In the genomic region with DNA sequence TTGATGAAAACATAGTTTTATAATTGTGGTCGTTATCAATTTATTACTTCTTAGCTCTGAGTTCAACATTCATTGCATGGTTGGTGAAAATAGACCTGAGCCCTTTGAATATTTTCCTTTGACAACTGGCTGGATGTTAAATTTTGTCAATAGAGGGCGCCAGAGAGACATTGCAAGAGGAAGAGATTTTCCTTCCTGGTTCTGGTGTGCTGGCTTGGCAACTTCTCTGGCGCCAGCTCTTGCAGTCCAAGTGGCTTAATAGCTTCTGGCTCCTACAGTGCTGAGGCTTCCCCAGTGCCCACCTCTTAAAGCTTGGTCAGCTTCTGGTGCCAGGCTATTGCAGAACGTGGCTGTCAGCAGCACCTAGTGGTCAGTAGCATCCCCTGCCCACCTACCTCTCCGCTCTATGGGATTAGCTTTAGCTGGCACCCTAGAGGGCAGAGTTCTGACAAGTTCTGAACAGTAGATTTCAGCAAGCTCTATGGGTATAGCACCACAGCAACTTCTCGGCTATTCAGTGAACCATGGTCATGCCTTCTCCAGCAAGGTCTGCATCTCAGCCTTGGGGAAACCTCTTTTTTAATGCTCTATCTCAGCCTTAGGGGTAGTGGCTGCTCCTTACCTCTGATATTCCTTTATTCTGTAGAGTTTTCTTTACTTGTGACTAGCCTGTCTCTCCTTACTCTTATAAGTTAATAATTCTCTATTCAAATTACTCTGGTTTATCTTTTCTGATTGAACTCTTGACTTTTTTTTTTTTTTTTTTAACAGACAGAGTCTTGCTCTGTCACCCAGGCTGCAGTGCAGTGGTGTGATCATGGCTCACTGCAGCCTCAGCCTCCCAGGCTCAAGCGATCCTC, we compare ENCODE assay signal across 8 cellular contexts.
DNase-seq lines count a peak whose midpoint lies in the region; ATAC-seq and TF ChIP-seq lines count a peak whose summit lies in the region.

No MANE protein-coding gene starts in this region.

- TF ChIP-seq CTCF in GM12801 (IDR thresholded peaks at IDR 0.05; ENCODE audit: extremely low read depth, insufficient read length) (peak; percentile 85), choroid plexus epithelial cell (conservative IDR thresholded peaks at IDR 0.05; ENCODE audit: low read depth, low read length) (peak; percentile 86)

- peak; percentile 71 for ATAC-seq in HG03354 (IDR thresholded peaks at IDR 0.05; ENCODE audit: poor library complexity, severe bottlenecking, unreplicated experiment)

- DNase-seq in NCI-H524 (lab: John Stamatoyannopoulos, UW) (peak; percentile 76 to 83), choroid plexus epithelial cell (ENCODE audit: low read depth) (peak; percentile 90), left kidney (ENCODE audit: low read depth, low spot score) (peak; percentile 91), GOT3 (lab: John Stamatoyannopoulos, UW) (no peak)
- DNase-seq in activated CD4-positive, alpha-beta T cell treated with anti-CD3 and anti-CD28 coated beads for 4 hours: peak; percentile 48 to 60
- DNase-seq in stimulated activated CD4-positive, alpha-beta T cell treated with anti-CD3 and anti-CD28 coated beads, Interleukin-2, amount 100 ng/mL, for 24 hours: peak; percentile 44 to 60

- peak overlapping the region; percentile 36 for H3K4me3 ChIP-seq in choroid plexus epithelial cell (ENCODE audit: low read depth, low read length)
